ENCODE assay signal across 1 cellular context in the genomic region with DNA sequence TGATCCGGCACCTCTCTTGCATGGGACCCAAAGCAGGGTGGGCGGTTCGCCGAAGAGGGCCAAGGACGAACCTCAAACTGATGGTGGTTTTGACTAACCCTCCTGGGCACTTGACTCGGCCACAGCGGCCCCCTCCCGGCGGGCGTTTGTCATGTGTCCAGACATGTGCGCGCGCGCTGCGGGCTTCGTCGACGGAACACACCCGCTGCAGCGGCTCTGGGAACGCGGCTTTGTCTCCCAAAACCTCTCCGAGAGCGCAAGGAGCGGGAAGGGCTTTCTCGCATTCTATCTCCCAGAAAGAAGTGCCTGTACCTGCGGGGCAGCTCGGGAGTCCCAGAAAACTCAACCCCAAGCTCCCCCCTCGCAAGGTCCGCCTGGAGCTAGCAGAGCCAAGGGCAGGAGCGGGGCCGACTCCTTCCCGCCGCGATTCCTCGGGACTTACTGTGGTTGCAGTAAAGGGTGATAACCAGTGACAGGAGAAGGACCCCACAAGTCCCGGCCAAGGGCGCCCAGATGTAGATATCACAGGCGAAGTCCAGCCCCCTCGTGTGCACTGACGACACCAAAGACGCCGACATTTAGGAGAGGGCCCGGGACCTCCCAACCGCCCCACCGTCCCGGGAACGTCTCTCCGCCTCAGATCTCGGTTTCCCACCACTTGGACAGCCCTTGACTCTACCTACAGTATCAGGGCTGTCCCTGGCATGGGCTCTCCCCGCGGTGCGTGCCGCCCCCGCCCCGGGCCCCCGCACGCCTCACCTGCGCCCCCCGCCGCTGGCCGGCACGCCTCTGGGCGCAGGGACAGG.
TF ChIP-seq lines count a peak whose summit lies in the region.

No MANE protein-coding gene starts in this region.

TF ChIP-seq in WTC11, 78 proteins besides CTCF, POLR2A, EP300 and RAD21 (continued from another document):
- TF ChIP-seq, protein P1, sequence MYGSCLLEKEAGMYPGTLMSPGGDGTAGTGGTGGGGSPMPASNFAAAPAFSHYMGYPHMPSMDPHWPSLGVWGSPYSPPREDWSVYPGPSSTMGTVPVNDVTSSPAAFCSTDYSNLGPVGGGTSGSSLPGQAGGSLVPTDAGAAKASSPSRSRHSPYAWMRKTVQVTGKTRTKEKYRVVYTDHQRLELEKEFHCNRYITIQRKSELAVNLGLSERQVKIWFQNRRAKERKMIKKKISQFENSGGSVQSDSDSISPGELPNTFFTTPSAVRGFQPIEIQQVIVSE (CRISPR knock-in tag; IDR thresholded peaks at IDR 0.05; ENCODE audit: borderline replicate concordance), result no peak
- TF ChIP-seq, protein P2, sequence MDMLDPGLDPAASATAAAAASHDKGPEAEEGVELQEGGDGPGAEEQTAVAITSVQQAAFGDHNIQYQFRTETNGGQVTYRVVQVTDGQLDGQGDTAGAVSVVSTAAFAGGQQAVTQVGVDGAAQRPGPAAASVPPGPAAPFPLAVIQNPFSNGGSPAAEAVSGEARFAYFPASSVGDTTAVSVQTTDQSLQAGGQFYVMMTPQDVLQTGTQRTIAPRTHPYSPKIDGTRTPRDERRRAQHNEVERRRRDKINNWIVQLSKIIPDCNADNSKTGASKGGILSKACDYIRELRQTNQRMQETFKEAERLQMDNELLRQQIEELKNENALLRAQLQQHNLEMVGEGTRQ (CRISPR knock-in tag; IDR thresholded peaks at IDR 0.05), result peak; percentile 79
- TF ChIP-seq, protein P3, sequence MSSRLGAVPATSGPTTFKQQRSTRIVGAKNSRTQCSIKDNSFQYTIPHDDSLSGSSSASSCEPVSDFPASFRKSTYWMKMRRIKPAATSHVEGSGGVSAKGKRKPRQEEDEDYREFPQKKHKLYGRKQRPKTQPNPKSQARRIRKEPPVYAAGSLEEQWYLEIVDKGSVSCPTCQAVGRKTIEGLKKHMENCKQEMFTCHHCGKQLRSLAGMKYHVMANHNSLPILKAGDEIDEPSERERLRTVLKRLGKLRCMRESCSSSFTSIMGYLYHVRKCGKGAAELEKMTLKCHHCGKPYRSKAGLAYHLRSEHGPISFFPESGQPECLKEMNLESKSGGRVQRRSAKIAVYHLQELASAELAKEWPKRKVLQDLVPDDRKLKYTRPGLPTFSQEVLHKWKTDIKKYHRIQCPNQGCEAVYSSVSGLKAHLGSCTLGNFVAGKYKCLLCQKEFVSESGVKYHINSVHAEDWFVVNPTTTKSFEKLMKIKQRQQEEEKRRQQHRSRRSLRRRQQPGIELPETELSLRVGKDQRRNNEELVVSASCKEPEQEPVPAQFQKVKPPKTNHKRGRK (CRISPR knock-in tag; IDR thresholded peaks at IDR 0.05; ENCODE audit: borderline replicate concordance), result no peak
- TF ChIP-seq, protein P4, sequence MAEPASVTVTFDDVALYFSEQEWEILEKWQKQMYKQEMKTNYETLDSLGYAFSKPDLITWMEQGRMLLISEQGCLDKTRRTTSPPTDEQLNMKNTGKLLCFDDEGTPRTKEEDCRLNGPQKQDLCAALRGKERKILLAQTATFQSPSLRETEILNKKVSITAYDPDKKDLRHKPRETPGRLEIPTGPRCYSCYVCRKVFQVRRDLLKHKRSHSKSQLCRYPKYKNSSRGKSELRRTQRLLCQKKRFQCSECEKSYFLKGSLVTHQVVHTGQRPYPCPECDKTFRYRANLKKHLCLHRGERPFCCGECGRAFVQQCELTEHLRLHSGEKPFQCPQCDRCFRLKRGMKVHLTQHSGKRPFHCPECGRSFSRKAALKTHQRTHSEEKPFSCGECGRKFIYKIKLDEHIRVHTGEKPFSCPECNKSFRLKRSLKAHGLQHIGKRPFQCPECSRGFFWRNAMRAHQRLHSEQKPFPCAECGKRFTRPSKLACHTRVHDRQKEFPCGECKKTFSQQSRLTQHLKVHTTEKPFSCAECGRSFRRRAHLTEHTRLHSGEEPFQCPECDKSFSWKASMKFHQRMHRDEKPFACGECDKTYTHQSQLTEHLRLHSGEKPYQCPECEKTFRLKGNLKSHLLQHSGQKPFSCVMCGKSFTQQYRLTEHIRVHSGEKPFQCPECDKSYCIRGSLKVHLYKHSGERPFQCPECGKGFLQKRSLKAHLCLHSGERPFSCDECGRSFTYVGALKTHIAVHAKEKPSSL (CRISPR knock-in tag; conservative IDR thresholded peaks at IDR 0.05), result no peak
- peak; percentile 39; the same call in 1 of the 2 replicates for TF ChIP-seq ZBTB21 (CRISPR knock-in tag; IDR thresholded peaks at IDR 0.05; ENCODE audit: borderline replicate concordance)
